22 cellular contexts compared by ENCODE assay signal in the genomic region with DNA sequence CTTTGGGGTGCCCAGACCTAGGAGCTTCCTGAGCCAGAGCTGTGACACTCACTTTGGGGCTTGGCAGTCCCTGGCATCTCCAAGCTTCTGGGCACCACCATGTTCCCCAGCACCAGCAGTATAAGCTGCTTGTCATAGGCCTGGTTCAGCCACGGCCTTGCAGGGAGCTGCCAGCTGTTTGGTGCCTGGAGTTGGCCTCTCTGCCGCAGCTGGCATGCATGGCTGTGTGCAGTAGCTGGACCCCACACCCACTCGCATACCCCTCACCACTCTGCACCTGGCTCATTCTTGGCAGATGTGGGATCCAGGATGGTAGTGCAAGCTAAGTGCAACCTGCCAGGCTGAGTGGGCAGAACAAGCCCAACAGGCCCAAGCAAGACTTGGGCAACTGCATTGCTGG.
DNase-seq lines count a peak whose midpoint lies in the region; ATAC-seq and TF ChIP-seq lines count a peak whose summit lies in the region.
"Had no signal": no experiment of that assay in that cellular context is flagged by ENCODE, and none has a peak within 500 bp of the region (broad histone marks: within the 10 kb centered on the region; RNA-seq: fewer than 3 reads in every experiment).

No MANE protein-coding gene starts in this region.

- H3K4me2 ChIP-seq in neural progenitor cell = no peak overlapping the region
- no peak overlapping the region for H3K4me2 ChIP-seq in hepatocyte
- H3K4me2 ChIP-seq: A549 had no signal

- H3K79me2 ChIP-seq in neural progenitor cell (ENCODE audit: low read depth) (no peaks in the 10 kb centered on the region), hepatocyte (no peaks in the 10 kb centered on the region)

- TF ChIP-seq CTCF in neural progenitor cell (IDR thresholded peaks at IDR 0.05) = no peak
- no peak for TF ChIP-seq CTCF in upper lobe of left lung (IDR thresholded peaks at IDR 0.05)
- TF ChIP-seq CTCF in hepatocyte (IDR thresholded peaks at IDR 0.05; ENCODE audit: poor library complexity) = no peak

- no peaks in the 10 kb centered on the region for H3K4me1 ChIP-seq in neural progenitor cell
- no peaks in the 10 kb centered on the region for H3K4me1 ChIP-seq in upper lobe of left lung
- no peaks in the 10 kb centered on the region for H3K4me1 ChIP-seq in hepatocyte (ENCODE audit: insufficient read depth)
- H3K4me1 ChIP-seq: A549, BE2C, HAP-1 had no signal

- H3K27ac ChIP-seq in neural progenitor cell (no peak overlapping the region), upper lobe of left lung (no peak overlapping the region), hepatocyte (no peak overlapping the region)
- H3K27ac ChIP-seq: A549 had no signal

- no peak for ATAC-seq in upper lobe of left lung (ENCODE audit: low FRiP score in 2 of 2)
- ATAC-seq in GM18502 (IDR thresholded peaks at IDR 0.05; ENCODE audit: poor library complexity, unreplicated experiment) = no peak
- ATAC-seq: A549 had no signal

- no peak for TF ChIP-seq EP300 in upper lobe of left lung (IDR thresholded peaks at IDR 0.05)

- peak; percentile 55 for DNase-seq in activated effector memory CD4-positive, alpha-beta T cell treated with anti-CD3 and anti-CD28 coated beads, Interleukin-2, amount 50 U/mL, for 16 hours
- DNase-seq in activated effector memory CD4-positive, alpha-beta T cell treated with Interleukin-2 at 50 U/mL for 16 hours = no peak
- DNase-seq in neural progenitor cell (ENCODE audit: low spot score) (no peak), upper lobe of left lung (peak; percentile 13 to 33), hepatocyte (ENCODE audit: low spot score) (no peak)
- no peak for DNase-seq in activated CD4-positive, alpha-beta T cell treated with anti-CD3 and anti-CD28 coated beads, Interleukin-2, amount 50 U/mL, for 48 hours
- DNase-seq: 8988T; ACHN; AML-193; BE2C; C1 segment of cervical spinal cord; Calu3; CD4-positive, alpha-beta memory T cell; COR-L47; DMS79 treated with DMSO at 0.1 percent for 48 hours; GF-D8; GOT3; HFFc6 had no signal

- H3K9me3 Mint-ChIP-seq in neural progenitor cell = peaks cover 26% of the 10 kb centered on the region

- H3F3A ChIP-seq in neural progenitor cell (ENCODE audit: low read depth) = no peaks in the 10 kb centered on the region

- H3K36me3 Mint-ChIP-seq in neural progenitor cell = peaks cover 13% of the 10 kb centered on the region

- H3K9me3 ChIP-seq in iPS-18c (ENCODE audit: control insufficient read depth, insufficient read depth, low read length) (peaks cover 11% of the 10 kb centered on the region), neural progenitor cell (ENCODE audit: low read depth) (no peaks in the 10 kb centered on the region), upper lobe of left lung (peaks cover 7 to 24% (median 23%) of the 10 kb centered on the region in 4 donors), hepatocyte (ENCODE audit: low read depth) (no peaks in the 10 kb centered on the region)
- H3K9me3 ChIP-seq: BE2C had no signal

- peaks cover 23% of the 10 kb centered on the region for H3K27me3 Mint-ChIP-seq in neural progenitor cell (ENCODE audit: insufficient read depth, low read depth)
- H3K27me3 Mint-ChIP-seq: CD4-positive, alpha-beta memory T cell had no signal

- no peak overlapping the region for H2AFZ ChIP-seq in neural progenitor cell (replicated peaks)
- no peak overlapping the region for H2AFZ ChIP-seq in hepatocyte

- H3K27me3 ChIP-seq in neural progenitor cell = no peaks in the 10 kb centered on the region
- H3K27me3 ChIP-seq in upper lobe of left lung = no peaks in the 10 kb centered on the region
- no peaks in the 10 kb centered on the region for H3K27me3 ChIP-seq in hepatocyte
- H3K27me3 ChIP-seq: BE2C had no signal

- no peaks in the 10 kb centered on the region for H3K9me2 ChIP-seq in hepatocyte (replicated peaks; ENCODE audit: insufficient read depth)

- no peak overlapping the region for H3K4me3 Mint-ChIP-seq in neural progenitor cell
- H3K4me3 Mint-ChIP-seq: CD4-positive, alpha-beta memory T cell; HFFc6 had no signal

- peak overlapping the region; percentile 53 for H3K27ac Mint-ChIP-seq in neural progenitor cell
- H3K27ac Mint-ChIP-seq: CD4-positive, alpha-beta memory T cell; HFFc6 had no signal

- 83 to 97% methylated on average over 1 to 3 of the region's 3 CpGs for WGBS in upper lobe of left lung, 2 donors
- WGBS in hepatocyte (ENCODE audit: low lambda C conversion rate, missing lambda C conversion rate) = 93% methylated on average over 3 of the region's 3 CpGs

- H3K4me3 ChIP-seq in iPS-18c (ENCODE audit: insufficient read depth, low read depth, low read length) (peak overlapping the region; percentile 17; the same call in 1 of the 2 replicates), neural progenitor cell (no peak overlapping the region), upper lobe of left lung (no peak overlapping the region), hepatocyte (no peak overlapping the region)
- H3K4me3 ChIP-seq: A549, HAP-1 had no signal

- H4K20me1 ChIP-seq in neural progenitor cell (ENCODE audit: low read depth) (no peaks in the 10 kb centered on the region), hepatocyte (ENCODE audit: insufficient read depth, poor library complexity, severe bottlenecking) (no peaks in the 10 kb centered on the region)

- no peak overlapping the region for H3K9ac ChIP-seq in neural progenitor cell

- H3K36me3 ChIP-seq in neural progenitor cell = no peaks in the 10 kb centered on the region
- no peaks in the 10 kb centered on the region for H3K36me3 ChIP-seq in upper lobe of left lung
- no peaks in the 10 kb centered on the region for H3K36me3 ChIP-seq in hepatocyte (replicated peaks; ENCODE audit: insufficient read depth, low read depth)
- H3K36me3 ChIP-seq: BE2C, HAP-1 had no signal

- H3K4me1 Mint-ChIP-seq in neural progenitor cell = peaks cover 22% of the 10 kb centered on the region
- H3K4me1 Mint-ChIP-seq: CD4-positive, alpha-beta memory T cell had no signal

- TF ChIP-seq POLR2A in upper lobe of left lung (IDR thresholded peaks at IDR 0.05) = no peak

Comparison
In these comparisons a context has a peak if more than half of its experiments do, and no peak if none do; other contexts are left out.
1. DNase-seq: peak in activated effector memory CD4-positive, alpha-beta T cell treated with anti-CD3 and anti-CD28 coated beads, Interleukin-2, amount 50 U/mL, for 16 hours (single experiment) and upper lobe of left lung (2 of 2); none in activated effector memory CD4-positive, alpha-beta T cell treated with Interleukin-2 at 50 U/mL for 16 hours (single experiment), neural progenitor cell (single experiment), activated CD4-positive, alpha-beta T cell treated with anti-CD3 and anti-CD28 coated beads, Interleukin-2, amount 50 U/mL, for 48 hours (0 of 2) and hepatocyte (single experiment).